Comparison of ENCODE assay signal across 21 cellular contexts in the genomic region with DNA sequence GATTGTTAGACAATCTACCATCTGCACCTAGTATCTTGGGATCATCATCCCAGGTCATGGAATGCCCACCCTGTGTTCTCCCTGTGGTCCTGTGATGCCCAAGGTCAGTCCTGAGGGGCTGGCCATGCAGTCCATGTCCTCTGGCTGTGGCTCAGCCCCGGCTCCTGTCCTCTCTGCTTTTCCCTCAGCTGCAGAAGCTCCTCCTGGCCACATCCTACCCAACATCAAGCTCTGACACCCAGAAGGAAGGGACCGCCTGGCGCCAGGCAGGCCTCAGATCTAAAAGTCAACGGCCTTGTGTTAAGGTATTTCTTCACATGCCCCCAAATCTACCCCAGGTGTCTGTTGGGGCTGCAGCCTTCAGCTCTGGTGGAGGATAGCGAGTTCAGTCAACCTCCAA.
A peak's percentile ranks its signal among the peaks of the same experiment; 100 is the strongest.
DNase-seq lines count a peak whose midpoint lies in the region; ATAC-seq, FAIRE-seq and TF ChIP-seq lines count a peak whose summit lies in the region.
"Had no signal": no experiment of that assay in that cellular context is flagged by ENCODE, and none has a peak within 500 bp of the region (broad histone marks: within the 10 kb centered on the region; RNA-seq: fewer than 3 reads in every experiment).

No MANE protein-coding gene starts in this region.

- H3K9me3 Mint-ChIP-seq in endodermal cell, result no peaks in the 10 kb centered on the region
- H3K9me3 Mint-ChIP-seq: CD4-positive, alpha-beta T cell; GM23338 had no signal

- no peaks in the 10 kb centered on the region for H3K36me3 Mint-ChIP-seq in endodermal cell (ENCODE audit: low read depth)

- no peaks in the 10 kb centered on the region for H3K27me3 Mint-ChIP-seq in endodermal cell (ENCODE audit: insufficient read depth)
- H3K27me3 Mint-ChIP-seq: CD4-positive, alpha-beta T cell had no signal

- H3K4me1 ChIP-seq in left ventricle myocardium inferior (peaks cover 69% of the 10 kb centered on the region), heart right ventricle (peaks cover 16 to 64% (median 30%) of the 10 kb centered on the region in 9 donors), endodermal cell (ENCODE audit: control insufficient read depth, insufficient read depth, low read length) (no peaks in the 10 kb centered on the region), spleen (peaks cover 0 to 8% (median 2%) of the 10 kb centered on the region in 6 donors), vagina (peaks cover 8% of the 10 kb centered on the region)
- H3K4me1 ChIP-seq: Caco-2 had no signal

- peak overlapping the region; percentile 21 for H3K27ac Mint-ChIP-seq in endodermal cell
- H3K27ac Mint-ChIP-seq: CD4-positive, alpha-beta T cell; GM23338 had no signal

- peak; percentile 38 for FAIRE-seq in GM12892 (lab: Jason Lieb, UNC)
- FAIRE-seq: D721Med, GM18507, H54, HTR-8/SVneo, K562 had no signal

- H3K4me1 Mint-ChIP-seq in endodermal cell, result peaks cover 2% of the 10 kb centered on the region

- no peak for TF ChIP-seq POLR2A in GM12892 (IDR thresholded peaks at IDR 0.05; ENCODE audit: low read depth, low read length)
- no peak for TF ChIP-seq POLR2A in spleen (IDR thresholded peaks at IDR 0.05)
- no peak for TF ChIP-seq POLR2A in vagina (IDR thresholded peaks at IDR 0.05)

- peak overlapping the region; percentile 28 for H3K27ac ChIP-seq in left ventricle myocardium inferior (replicated peaks)
- peak overlapping the region in 4 of 10 donors; percentile 16 to 37 (median 22) for H3K27ac ChIP-seq in heart right ventricle
- H3K27ac ChIP-seq in endodermal cell (ENCODE audit: low read depth, low read length), result no peak overlapping the region
- no peak overlapping the region for H3K27ac ChIP-seq in spleen
- H3K27ac ChIP-seq in vagina, result no peak overlapping the region
- H3K27ac ChIP-seq: C4-2B had no signal

- ATAC-seq in heart right ventricle, result no peak
- ATAC-seq: GM23338, K562 had no signal

- DNase-seq in left ventricle myocardium inferior, result no peak
- no peak for DNase-seq in heart right ventricle
- no peak for DNase-seq in GM12892 (ENCODE audit: insufficient read length)
- no peak for DNase-seq in endodermal cell
- DNase-seq in spleen, result peak; percentile 52
- no peak for DNase-seq in GM13977 (ENCODE audit: low spot score)
- DNase-seq in vagina (ENCODE audit: extremely low spot score in 2 of 2), result no peak
- DNase-seq: BE2C; Caco-2; CD4-positive, alpha-beta T cell; DMS79; GDM1; HCEC 1CT; IMR-90 had no signal

- TF ChIP-seq CTCF in left ventricle myocardium inferior (IDR thresholded peaks at IDR 0.05; ENCODE audit: borderline replicate concordance) (no peak), heart right ventricle (IDR thresholded peaks at IDR 0.05) (no peak), endodermal cell (conservative IDR thresholded peaks at IDR 0.05) (no peak), spleen (IDR thresholded peaks at IDR 0.05 in 8 of 11, conservative IDR thresholded peaks at IDR 0.05 in 3 of 11) (no peak), GM13977 (IDR thresholded peaks at IDR 0.05; ENCODE audit: extremely low read depth, insufficient read depth, missing control alignments) (no peak), vagina (IDR thresholded peaks at IDR 0.05) (no peak)

- in situ Hi-C loops in GM13977 (cut with MboI; ENCODE audit: low pct_unique_long_range_greater_than_20kb, low sequenced_read_pairs, unreplicated experiment), result loop anchor here (10.0 kb wide), 1 partner anchor 154 kb away; no protein-coding TSS in a partner anchor

- intact Hi-C loops in left ventricle myocardium inferior (cut with micrococcal nuclease) (loop anchor here (10.0 kb wide), 2 partner anchors 134 to 164 kb away; a partner anchor contains a TSS), heart right ventricle (cut with DNase I) (loop anchor here in 6 of 10 donors (5.0 to 10.0 kb wide), 5 partner anchors 134 to 193 kb away; a partner anchor contains a TSS), spleen (cut with DNase I; ENCODE audit: low total_unique reads) (no loop called here), vagina (cut with DNase I) (loop anchor here (10.0 kb wide), 1 partner anchor 154 kb away; no protein-coding TSS in a partner anchor)

- H3K4me3 Mint-ChIP-seq in endodermal cell, result no peak overlapping the region
- H3K4me3 Mint-ChIP-seq: CD4-positive, alpha-beta T cell; GM23338 had no signal

- H3K9me3 ChIP-seq in left ventricle myocardium inferior (replicated peaks), result no peaks in the 10 kb centered on the region
- H3K9me3 ChIP-seq in heart right ventricle, result no peaks in the 10 kb centered on the region
- H3K9me3 ChIP-seq in endodermal cell (ENCODE audit: control insufficient read depth, low read length), result no peaks in the 10 kb centered on the region
- no peaks in the 10 kb centered on the region for H3K9me3 ChIP-seq in spleen
- no peaks in the 10 kb centered on the region for H3K9me3 ChIP-seq in vagina
- H3K9me3 ChIP-seq: BE2C, Caco-2 had no signal

- H3K4me3 ChIP-seq in left ventricle myocardium inferior (no peak overlapping the region), heart right ventricle (no peak overlapping the region), endodermal cell (ENCODE audit: low read length) (no peak overlapping the region), spleen (no peak overlapping the region), vagina (no peak overlapping the region)
- H3K4me3 ChIP-seq: GM23338, K562 had no signal

- WGBS in heart right ventricle, 2 donors, result 86 to 87% methylated on average over 5 of the region's 5 CpGs
- whole genome bisulfite sequencing in endodermal cell (ENCODE audit: insufficient coverage in 1 of 2, insufficient read length in 1 of 2), 2 experiments, result 96 to 97% methylated on average over 4 to 5 of the region's 5 CpGs
- WGBS in spleen, 5 donors, result 89 to 95% (median 92%) methylated on average over 5 of the region's 5 CpGs

- H3K36me3 ChIP-seq in left ventricle myocardium inferior, result peaks cover 62% of the 10 kb centered on the region
- H3K36me3 ChIP-seq in heart right ventricle, result peaks cover 0 to 91% (median 20%) of the 10 kb centered on the region in 9 donors
- H3K36me3 ChIP-seq in endodermal cell (ENCODE audit: control insufficient read depth, insufficient read depth, low read length), result no peaks in the 10 kb centered on the region
- peaks cover 0 to 67% (median 6%) of the 10 kb centered on the region in 6 donors for H3K36me3 ChIP-seq in spleen
- H3K36me3 ChIP-seq in vagina, result no peaks in the 10 kb centered on the region

- H3K27me3 ChIP-seq in left ventricle myocardium inferior (ENCODE audit: low read depth) (no peaks in the 10 kb centered on the region), heart right ventricle (no peaks in the 10 kb centered on the region), endodermal cell (ENCODE audit: control insufficient read depth, insufficient read depth, low read length, poor library complexity, severe bottlenecking) (no peaks in the 10 kb centered on the region), spleen (replicated peaks in 1 of 7) (no peaks in the 10 kb centered on the region), vagina (no peaks in the 10 kb centered on the region)
- H3K27me3 ChIP-seq: BE2C had no signal

- no peak overlapping the region for H3K9ac ChIP-seq in endodermal cell (ENCODE audit: extremely low read depth, low read length, poor library complexity, severe bottlenecking)
